ENCODE assay signal across 9 cellular contexts in genomic region chr3:185744997-185745843, GRCh38.
DNase-seq lines count a peak whose midpoint lies in the region; ATAC-seq and TF ChIP-seq lines count a peak whose summit lies in the region.
"Had no signal": no experiment of that assay in that cellular context is flagged by ENCODE, and none has a peak within 500 bp of the region (broad histone marks: within the 10 kb centered on the region; RNA-seq: fewer than 3 reads in every experiment).

No MANE protein-coding gene starts in this region.

- no peak for TF ChIP-seq POLR2A in gastrocnemius medialis (IDR thresholded peaks at IDR 0.05)

- H3K23ac ChIP-seq in H9 (ENCODE audit: insufficient read length, low read depth, low read length), result no peak overlapping the region

- no peak overlapping the region for H3K56ac ChIP-seq in H9 (ENCODE audit: insufficient read length, low read depth, low read length)

- intact Hi-C loops in CD14-positive monocyte (cut with micrococcal nuclease) (no loop called here), gastrocnemius medialis (cut with DNase I; ENCODE audit: low total_unique reads) (no loop called here)

- H4K91ac ChIP-seq in H9 (ENCODE audit: insufficient read length, low read depth, low read length), result no peak overlapping the region

- no peak overlapping the region for H3K4ac ChIP-seq in H9 (ENCODE audit: low read depth, low read length)

- no peak overlapping the region for H2BK120ac ChIP-seq in H9 (ENCODE audit: low read depth, low read length, poor library complexity, severe bottlenecking)

- H3K36me3 ChIP-seq in gastrocnemius medialis, result no peaks in the 10 kb centered on the region

- H2AFZ ChIP-seq in H9 (ENCODE audit: low read length), result no peak overlapping the region

- no peak overlapping the region for H2BK5ac ChIP-seq in H9 (ENCODE audit: insufficient read length, low read length)

- peaks cover 3% of the 10 kb centered on the region for H3K79me1 ChIP-seq in H9 (ENCODE audit: insufficient read depth, low read depth, low read length, poor library complexity, severe bottlenecking)

- no peaks in the 10 kb centered on the region for H3K9me3 Mint-ChIP-seq in CD14-positive monocyte
- no peaks in the 10 kb centered on the region for H3K9me3 Mint-ChIP-seq in H9

- H3K27ac Mint-ChIP-seq in CD14-positive monocyte (peak overlapping the region in 5 of 7 donors; percentile 6 to 63 (median 13)), H9 (peak overlapping the region; percentile 23 to 80 (median 46); a peak in 6 of 7 replicates)
- H3K27ac Mint-ChIP-seq: activated naive CD8-positive, alpha-beta T cell had no signal

- no peak overlapping the region for H3K4me2 ChIP-seq in H9 (ENCODE audit: insufficient read depth, insufficient read length, low read length)

- H3K27me3 ChIP-seq in H9 (ENCODE audit: insufficient read depth, low read length), result no peaks in the 10 kb centered on the region
- H3K27me3 ChIP-seq in gastrocnemius medialis, result no peaks in the 10 kb centered on the region

- no peak overlapping the region for H2BK12ac ChIP-seq in H9 (ENCODE audit: insufficient read length, low read depth, low read length)

- H3K18ac ChIP-seq in H9 (ENCODE audit: insufficient read length, low read depth, low read length), result no peak overlapping the region

- TF ChIP-seq CTCF in CD14-positive monocyte (IDR thresholded peaks at IDR 0.05) (no peak), H9 (conservative IDR thresholded peaks at IDR 0.05) (no peak), gastrocnemius medialis (IDR thresholded peaks at IDR 0.05 in 4 of 5, conservative IDR thresholded peaks at IDR 0.05 in 1 of 5) (no peak)

- H3K79me2 ChIP-seq in H9 (ENCODE audit: insufficient read depth, low read length), result peaks cover 11% of the 10 kb centered on the region; the same call in 1 of the 2 replicates

- H3K9me3 ChIP-seq in H9 (ENCODE audit: control insufficient read depth, low read depth, low read length) (no peaks in the 10 kb centered on the region), gastrocnemius medialis (no peaks in the 10 kb centered on the region)

- no peaks in the 10 kb centered on the region for H4K20me1 ChIP-seq in H9 (ENCODE audit: control insufficient read depth, insufficient read depth, insufficient read length)

- no peak for DNase-seq in CD14-positive monocyte (ENCODE audit: low spot score)
- DNase-seq in H9, result no peak
- peak; percentile 83 for DNase-seq in RPMI7951 (ENCODE audit: low read depth)
- peak; percentile 100 for DNase-seq in kidney glomerular epithelial cell (lab: John Stamatoyannopoulos, UW)
- no peak for DNase-seq in gastrocnemius medialis
- no peak for DNase-seq in superior temporal gyrus (ENCODE audit: extremely low spot score)
- no peak for DNase-seq in activated CD8-positive, alpha-beta memory T cell treated with anti-CD3 and anti-CD28 coated beads for 24 hours

- H3K27me3 Mint-ChIP-seq in CD14-positive monocyte (ENCODE audit: low read depth in 3 of 3) (no peaks in the 10 kb centered on the region), H9 (ENCODE audit: low read depth) (no peaks in the 10 kb centered on the region)

- H4K8ac ChIP-seq in H9 (replicated peaks; ENCODE audit: insufficient read length, low read depth, low read length), result no peak overlapping the region

- no peak overlapping the region for H3K14ac ChIP-seq in H9 (ENCODE audit: insufficient read depth, low read length)

- peaks cover 0 to 4% of the 10 kb centered on the region in 2 donors for H3K36me3 Mint-ChIP-seq in CD14-positive monocyte
- peaks cover 0 to 9% (median 2%) of the 10 kb centered on the region in 3 experiments; a peak in 3 of 7 replicates for H3K36me3 Mint-ChIP-seq in H9 (ENCODE audit: insufficient read depth in 1 of 3, low read depth in 3 of 3)
- H3K36me3 Mint-ChIP-seq: activated naive CD8-positive, alpha-beta T cell had no signal

- H3K27ac ChIP-seq in H9 (ENCODE audit: insufficient read length, low read depth, low read length) (no peak overlapping the region), gastrocnemius medialis (no peak overlapping the region)

- no peak overlapping the region for H3K9ac ChIP-seq in H9 (ENCODE audit: extremely low read depth, insufficient read length, low read length)

- H2BK15ac ChIP-seq in H9 (ENCODE audit: low read depth, low read length), result no peak overlapping the region

- H3K4me3 Mint-ChIP-seq in CD14-positive monocyte (peak overlapping the region in 1 of 2 donors; percentile 3), H9 (no peak overlapping the region)
- H3K4me3 Mint-ChIP-seq: activated naive CD8-positive, alpha-beta T cell had no signal

- H3K23me2 ChIP-seq in H9 (ENCODE audit: insufficient read length, low read depth, low read length, poor library complexity, severe bottlenecking), result no peaks in the 10 kb centered on the region

- in situ Hi-C loops in gastrocnemius medialis (cut with MboI; ENCODE audit: low sequenced_read_pairs in 4 of 4), result no loop called here

- no peak overlapping the region for H3T11ph ChIP-seq in H9 (ENCODE audit: low read length)

- WGBS in H9 (ENCODE audit: extremely low coverage, insufficient read length, low lambda C conversion rate), result no CpG with 5 or more reads among the region's 12 CpGs

- H3K4me1 ChIP-seq in H9 (ENCODE audit: insufficient read depth, low read length) (peaks cover 12% of the 10 kb centered on the region), gastrocnemius medialis (peaks cover 0 to under 1% of the 10 kb centered on the region in 2 donors)

- ATAC-seq in gastrocnemius medialis, result no peak
- no peak for ATAC-seq in GM21529 (IDR thresholded peaks at IDR 0.05; ENCODE audit: unreplicated experiment)

- no peak overlapping the region for H4K5ac ChIP-seq in H9 (ENCODE audit: insufficient read length, low read depth, low read length)

- no peak overlapping the region for H2BK20ac ChIP-seq in H9 (ENCODE audit: low read depth, low read length, poor library complexity, severe bottlenecking)

- H3K4me1 Mint-ChIP-seq in CD14-positive monocyte (peaks cover 31% of the 10 kb centered on the region), H9 (peaks cover 40 to 53% of the 10 kb centered on the region in 2 experiments)

- H2AK5ac ChIP-seq in H9 (ENCODE audit: insufficient read length, low read length), result no peak overlapping the region

- H3K4me3 ChIP-seq in gastrocnemius medialis, result no peak overlapping the region

Comparison
In these comparisons a context has a peak if more than half of its experiments do, and no peak if none do; other contexts are left out.
1. DNase-seq: peak in RPMI7951 (single experiment) and kidney glomerular epithelial cell (single experiment); none in CD14-positive monocyte (single experiment), H9 (single experiment), gastrocnemius medialis (0 of 2), superior temporal gyrus (single experiment) and activated CD8-positive, alpha-beta memory T cell treated with anti-CD3 and anti-CD28 coated beads for 24 hours (single experiment).